Comparison of ENCODE assay signal across 28 cellular contexts in genomic region chr12:114588061-114588460, GRCh38.
"Had no signal": no experiment of that assay in that cellular context is flagged by ENCODE, and none has a peak within 500 bp of the region (broad histone marks: within the 10 kb centered on the region; RNA-seq: fewer than 3 reads in every experiment).

No MANE protein-coding gene starts in this region.

- ATAC-seq: gastrocnemius medialis; mucosa of descending colon; natural killer cell treated with Interleukin-12 subunit alpha and Interleukin-12 subunit beta and Interleukin-15 and Interleukin-18, amount 100 ng/mL, for 72 hours; right lobe of liver; stimulated activated memory B cell treated with anti-CD40 and anti-IgM and Interleukin-4, amounts not matched to agents 10 μg/mL and 1 μg/mL and 100 μg/mL, for 72 hours; stimulated activated naive CD8-positive, alpha-beta T cell treated with anti-CD3 and anti-CD28 coated beads, Interleukin-15, Interleukin-2, amounts not matched to agents 100 U/mL and 50 U/mL, for 24 hours; upper lobe of right lung had no signal

- DNase-seq: central memory CD4-positive, alpha-beta T cell; dorsolateral prefrontal cortex; effector CD8-positive, alpha-beta T cell; endodermal cell; erythroblast; foreskin fibroblast; gastrocnemius medialis; head of caudate nucleus; mucosa of descending colon; naive B cell; right lobe of liver; stimulated activated CD4-positive, alpha-beta T cell treated with anti-CD3 and anti-CD28 coated beads, Interleukin-2, amount 100 ng/mL, for 24 hours; stimulated activated CD4-positive, alpha-beta T cell treated with anti-CD3 and anti-CD28 coated beads, Interleukin-4, amount 100 ng/mL, for 24 hours; stimulated activated naive CD8-positive, alpha-beta T cell treated with anti-CD3 and anti-CD28 coated beads, Interleukin-15, Interleukin-2, amounts not matched to agents 100 U/mL and 50 U/mL, for 24 hours; upper lobe of right lung had no signal

- H3K27me3 ChIP-seq: gastrocnemius medialis, neutrophil, right lobe of liver, tibial nerve, upper lobe of right lung had no signal

- H3K27ac ChIP-seq: dorsolateral prefrontal cortex, gastrocnemius medialis, neutrophil, parathyroid adenoma, right lobe of liver, thoracic aorta, tibial nerve, upper lobe of right lung had no signal

- H3K36me3 ChIP-seq: gastrocnemius medialis, neutrophil, right lobe of liver, thoracic aorta, tibial nerve, upper lobe of right lung had no signal

- H3K4me3 ChIP-seq: dorsolateral prefrontal cortex, gastrocnemius medialis, lung, mucosa of descending colon, right lobe of liver, smooth muscle cell, thoracic aorta, tibial nerve, upper lobe of right lung had no signal

- H3K27ac Mint-ChIP-seq: endodermal cell; memory B cell; naive B cell; natural killer cell treated with Interleukin-12 subunit alpha and Interleukin-12 subunit beta and Interleukin-15 and Interleukin-18, amount 100 ng/mL, for 72 hours; progenitor cell of endocrine pancreas; stimulated activated memory B cell treated with anti-CD40 and anti-IgM and Interleukin-4, amounts not matched to agents 10 μg/mL and 1 μg/mL and 100 μg/mL, for 72 hours had no signal

- H3K4me1 ChIP-seq: gastrocnemius medialis, parathyroid adenoma, right lobe of liver, tibial nerve, upper lobe of right lung had no signal

- H3K9me3 Mint-ChIP-seq: neural crest cell; stimulated activated memory B cell treated with anti-CD40 and anti-IgM and Interleukin-4, amounts not matched to agents 10 μg/mL and 1 μg/mL and 100 μg/mL, for 72 hours had no signal

- H3K4me1 Mint-ChIP-seq: endodermal cell; memory B cell; naive B cell; neural crest cell; stimulated activated memory B cell treated with anti-CD40 and anti-IgM and Interleukin-4, amounts not matched to agents 10 μg/mL and 1 μg/mL and 100 μg/mL, for 72 hours had no signal

- FAIRE-seq: colon, keratinocyte had no signal

- H3K4me3 Mint-ChIP-seq: endodermal cell; memory B cell; naive B cell; natural killer cell treated with Interleukin-12 subunit alpha and Interleukin-12 subunit beta and Interleukin-15 and Interleukin-18, amount 100 ng/mL, for 72 hours; neural crest cell; stimulated activated memory B cell treated with anti-CD40 and anti-IgM and Interleukin-4, amounts not matched to agents 10 μg/mL and 1 μg/mL and 100 μg/mL, for 72 hours had no signal

- H3K9me3 ChIP-seq: gastrocnemius medialis, neutrophil, right lobe of liver, thoracic aorta, upper lobe of right lung had no signal

- H3K27me3 Mint-ChIP-seq: natural killer cell treated with Interleukin-12 subunit alpha and Interleukin-12 subunit beta and Interleukin-15 and Interleukin-18, amount 100 ng/mL, for 72 hours; progenitor cell of endocrine pancreas; stimulated activated memory B cell treated with anti-CD40 and anti-IgM and Interleukin-4, amounts not matched to agents 10 μg/mL and 1 μg/mL and 100 μg/mL, for 72 hours had no signal

- H3K36me3 Mint-ChIP-seq: memory B cell; naive B cell; natural killer cell treated with Interleukin-12 subunit alpha and Interleukin-12 subunit beta and Interleukin-15 and Interleukin-18, amount 100 ng/mL, for 72 hours; stimulated activated memory B cell treated with anti-CD40 and anti-IgM and Interleukin-4, amounts not matched to agents 10 μg/mL and 1 μg/mL and 100 μg/mL, for 72 hours had no signal
